Comparison of ENCODE assay signal across 12 cellular contexts in the genomic region with DNA sequence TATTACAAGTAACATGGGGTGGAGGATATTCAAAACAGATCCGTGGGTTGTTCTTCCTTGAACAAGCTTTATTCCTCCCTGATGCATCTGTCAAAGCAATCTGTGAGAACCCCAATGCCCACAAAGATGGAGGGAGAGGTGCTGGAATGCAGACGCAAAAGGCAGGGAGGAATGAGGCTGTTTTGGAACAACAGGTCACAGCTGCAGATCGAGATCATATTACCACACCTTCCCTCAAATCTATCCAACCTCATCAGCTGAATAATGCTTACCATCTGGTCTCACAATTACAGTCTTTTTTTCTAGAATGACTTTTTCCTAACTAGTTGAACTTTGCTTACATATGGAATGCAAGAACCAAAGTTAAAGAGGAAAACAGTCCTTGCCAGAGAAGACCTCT.
DNase-seq lines count a peak whose midpoint lies in the region; ATAC-seq and TF ChIP-seq lines count a peak whose summit lies in the region.
"Had no signal": no experiment of that assay in that cellular context is flagged by ENCODE, and none has a peak within 500 bp of the region (broad histone marks: within the 10 kb centered on the region; RNA-seq: fewer than 3 reads in every experiment).

No MANE protein-coding gene starts in this region.

- H3K4me3 Mint-ChIP-seq in nephron progenitor cell = no peak overlapping the region
- H3K4me3 Mint-ChIP-seq in activated T-cell treated with anti-CD3 and anti-CD28 coated beads, Interleukin-2, amount 50 U/mL, for 72 hours = no peak overlapping the region

- H3K14ac ChIP-seq in IMR-90 (replicated peaks; ENCODE audit: low read depth, low read length) = peak overlapping the region; percentile 71
- no peak overlapping the region for H3K14ac ChIP-seq in neuronal stem cell (ENCODE audit: low read length)

- H3K18ac ChIP-seq in IMR-90 (ENCODE audit: low read depth, low read length) = peak overlapping the region; percentile 62
- H3K18ac ChIP-seq in neuronal stem cell (ENCODE audit: low read length) = no peak overlapping the region

- H3K36me3 Mint-ChIP-seq in nephron progenitor cell (ENCODE audit: low read depth) = peaks cover 11% of the 10 kb centered on the region
- no peaks in the 10 kb centered on the region for H3K36me3 Mint-ChIP-seq in activated T-cell treated with anti-CD3 and anti-CD28 coated beads, Interleukin-2, amount 50 U/mL, for 72 hours (ENCODE audit: insufficient read depth in 2 of 2)

- H3K27ac Mint-ChIP-seq in nephron progenitor cell = peak overlapping the region; percentile 11
- no peak overlapping the region for H3K27ac Mint-ChIP-seq in activated T-cell treated with anti-CD3 and anti-CD28 coated beads, Interleukin-2, amount 50 U/mL, for 72 hours

- peak overlapping the region; percentile 15; the same call in 1 of the 2 replicates for H2AK5ac ChIP-seq in IMR-90 (ENCODE audit: low read depth, low read length)
- no peak overlapping the region for H2AK5ac ChIP-seq in neuronal stem cell (ENCODE audit: low read depth, low read length)

- H4K5ac ChIP-seq in IMR-90 (ENCODE audit: low read depth, low read length) = no peak overlapping the region

- H4K8ac ChIP-seq in IMR-90 (ENCODE audit: low read depth in 2 of 2, low read length in 2 of 2) = peak overlapping the region; percentile 50 to 77; a peak in 2 of 4 replicates
- no peak overlapping the region for H4K8ac ChIP-seq in neuronal stem cell (ENCODE audit: low read depth, low read length)

- H2BK20ac ChIP-seq in IMR-90 (ENCODE audit: low read depth, low read length) = peak overlapping the region; percentile 75; the same call in 1 of the 2 replicates

- POLR2A ChIA-PET in IMR-90 (lab: Charles Lee; ENCODE audit: unreplicated experiment) = no interaction called here

- peaks cover 9% of the 10 kb centered on the region for H3K9me3 Mint-ChIP-seq in nephron progenitor cell
- H3K9me3 Mint-ChIP-seq in activated T-cell treated with anti-CD3 and anti-CD28 coated beads, Interleukin-2, amount 50 U/mL, for 72 hours = peaks cover 4 to 5% of the 10 kb centered on the region in 2 donors

- H3K9me3 ChIP-seq in IMR-90 (ENCODE audit: control insufficient read depth, insufficient read depth, low read length) (no peaks in the 10 kb centered on the region; the same call in 1 of the 2 replicates), neuronal stem cell (replicated peaks in 1 of 2; ENCODE audit: control insufficient read depth in 2 of 2, insufficient read depth in 1 of 2, low read depth in 1 of 2, low read length in 2 of 2) (peaks cover 2 to 5% of the 10 kb centered on the region in 2 donors)
- H3K9me3 ChIP-seq: Caco-2 had no signal

- BruUV-seq in IMR-90 (replicated peaks; lab: Mats Ljungman, UMichigan) = no TSS peak

- 0 out of 2 replicates have a peak overlapping the region, but pooled peaks have one; percentile 82 for H3K23ac ChIP-seq in IMR-90 (ENCODE audit: low read depth, low read length)
- H3K23ac ChIP-seq in neuronal stem cell (ENCODE audit: low read depth, low read length, poor library complexity) = no peak overlapping the region

- H2BK15ac ChIP-seq in IMR-90 (ENCODE audit: low read depth, low read length) (0 out of 3 replicates have a peak overlapping the region, but pooled peaks have one; percentile 10), neuronal stem cell (ENCODE audit: low read length) (no peak overlapping the region)

- WGBS in IMR-90 (ENCODE audit: extremely low coverage in 2 of 2, insufficient read length in 1 of 2), 2 experiments = no CpG with 5 or more reads among the region's 3 CpGs
- WGBS in neuronal stem cell (ENCODE audit: extremely low coverage in 2 of 2, insufficient read length in 2 of 2, insufficient replicate concordance in 1 of 2), 2 donors = no CpG with 5 or more reads among the region's 3 CpGs

- peaks cover 20% of the 10 kb centered on the region for H3K4me1 ChIP-seq in IMR-90 (ENCODE audit: control insufficient read depth, insufficient read depth, low read length)
- H3K4me1 ChIP-seq in neuronal stem cell (ENCODE audit: control insufficient read depth in 2 of 2, insufficient read depth in 1 of 2, low read depth in 1 of 2, low read length in 2 of 2) = peaks cover 4 to 25% of the 10 kb centered on the region in 2 donors
- H3K4me1 ChIP-seq: Caco-2 had no signal

- H3K27me3 Mint-ChIP-seq in nephron progenitor cell (ENCODE audit: low read depth, poor library complexity) = no peaks in the 10 kb centered on the region
- H3K27me3 Mint-ChIP-seq in activated T-cell treated with anti-CD3 and anti-CD28 coated beads, Interleukin-2, amount 50 U/mL, for 72 hours (ENCODE audit: low read depth) = no peaks in the 10 kb centered on the region

- no peaks in the 10 kb centered on the region for H3K27me3 ChIP-seq in IMR-90 (ENCODE audit: control insufficient read depth, insufficient read depth, low read length)
- H3K27me3 ChIP-seq in neuronal stem cell (ENCODE audit: control insufficient read depth in 3 of 3, insufficient read depth in 3 of 3, low read depth in 1 of 3, low read length in 3 of 3) = no peaks in the 10 kb centered on the region

- peaks cover 34% of the 10 kb centered on the region for H3K4me1 Mint-ChIP-seq in nephron progenitor cell
- no peaks in the 10 kb centered on the region for H3K4me1 Mint-ChIP-seq in activated T-cell treated with anti-CD3 and anti-CD28 coated beads, Interleukin-2, amount 50 U/mL, for 72 hours (ENCODE audit: low read depth)

- H3K4me3 ChIP-seq in IMR-90 (ENCODE audit: insufficient read depth, low read depth, low read length) = no peak overlapping the region
- no peak overlapping the region for H3K4me3 ChIP-seq in neuronal stem cell (ENCODE audit: low read length in 2 of 2)

- intact Hi-C loops in IMR-90 (cut with micrococcal nuclease) = loop anchor here (10.0 kb wide), 1 partner anchor 155 kb away; a partner anchor contains a TSS

- H3K9ac ChIP-seq in IMR-90 (ENCODE audit: low read depth, low read length) = peak overlapping the region; percentile 13; the same call in 1 of the 2 replicates
- no peak overlapping the region for H3K9ac ChIP-seq in neuronal stem cell (ENCODE audit: low read depth, low read length, poor library complexity)

- CTCF ChIA-PET in IMR-90 (lab: Yijun Ruan, JAX) = interaction anchor here (0.6 kb wide), 1 partner anchor 34 kb away, joined by 3 read pairs; no protein-coding TSS in a partner anchor

- TF ChIP-seq RAD21 in IMR-90 (IDR thresholded peaks at IDR 0.05; ENCODE audit: low read length) = no peak

- peak overlapping the region; percentile 36; the same call in 1 of the 2 replicates for H2BK120ac ChIP-seq in IMR-90 (ENCODE audit: low read depth, low read length)
- no peak overlapping the region for H2BK120ac ChIP-seq in neuronal stem cell (ENCODE audit: low read depth, low read length)

- TF ChIP-seq POLR2A in IMR-90 (IDR thresholded peaks at IDR 0.05; ENCODE audit: low read depth, low read length) = no peak

- dilution Hi-C loops in IMR-90 (cut with HindIII; ENCODE audit: low sequenced_read_pairs, unreplicated experiment) = no loop called here

- no peak overlapping the region for H2AFZ ChIP-seq in IMR-90 (replicated peaks; ENCODE audit: low read length, poor library complexity)
- no peak overlapping the region for H2AFZ ChIP-seq in neuronal stem cell (ENCODE audit: low read length)

- H2BK12ac ChIP-seq in neuronal stem cell (ENCODE audit: low read length) = no peak overlapping the region

- H3K27ac ChIP-seq in IMR-90 (ENCODE audit: insufficient read depth, low read length) (peak overlapping the region; percentile 86; the same call in 1 of the 2 replicates), neuronal stem cell (replicated peaks; ENCODE audit: low read length) (no peak overlapping the region)

- H3K4ac ChIP-seq in IMR-90 (ENCODE audit: low read depth, low read length) (peak overlapping the region; percentile 68; the same call in 1 of the 2 replicates), neuronal stem cell (ENCODE audit: low read length) (no peak overlapping the region)

- in situ Hi-C loops in IMR-90 (cut with MboI; ENCODE audit: low sequenced_read_pairs) = no loop called here

- H3K4me2 ChIP-seq in IMR-90 (ENCODE audit: low read depth, low read length) (no peak overlapping the region; the same call in 1 of the 2 replicates), neuronal stem cell (ENCODE audit: insufficient read depth, low read length, poor library complexity, severe bottlenecking) (no peak overlapping the region)

- ATAC-seq in IMR-90 (ENCODE audit: low read depth) = peak; percentile 50
- ATAC-seq in activated T-cell treated with anti-CD3 and anti-CD28 coated beads, Interleukin-2, amount 50 U/mL, for 72 hours (replicated peaks in 1 of 2) = no peak

- H2BK5ac ChIP-seq in IMR-90 (ENCODE audit: low read depth, low read length, poor library complexity, severe bottlenecking) = peak overlapping the region; percentile 83
- no peak overlapping the region for H2BK5ac ChIP-seq in neuronal stem cell (ENCODE audit: low read length)

- H4K91ac ChIP-seq in IMR-90 (ENCODE audit: insufficient read depth, low read depth, low read length) = peak overlapping the region; percentile 29
- H4K91ac ChIP-seq in neuronal stem cell (ENCODE audit: low read depth, low read length, poor library complexity) = no peak overlapping the region

- peaks cover 21% of the 10 kb centered on the region for H3K9me1 ChIP-seq in IMR-90 (ENCODE audit: insufficient read depth, low read length)

- H4K20me1 ChIP-seq in IMR-90 (ENCODE audit: insufficient read depth, low read length) = peaks cover 9% of the 10 kb centered on the region; the same call in 1 of the 2 replicates

- H3K79me1 ChIP-seq in IMR-90 (ENCODE audit: low read depth in 1 of 2, low read length in 2 of 2) = peaks cover 46 to 70% of the 10 kb centered on the region in 2 experiments
- no peaks in the 10 kb centered on the region for H3K79me1 ChIP-seq in neuronal stem cell (ENCODE audit: low read depth, low read length)

- no peak overlapping the region for H2AK9ac ChIP-seq in IMR-90 (replicated peaks; ENCODE audit: low read depth, low read length, poor library complexity)

- H3K36me3 ChIP-seq in IMR-90 (ENCODE audit: control insufficient read depth, insufficient read depth, low read length) (peaks cover 8% of the 10 kb centered on the region), neuronal stem cell (replicated peaks in 1 of 2; ENCODE audit: control insufficient read depth in 2 of 2, insufficient read depth in 2 of 2, low read length in 2 of 2) (peaks cover 2 to 5% of the 10 kb centered on the region in 2 donors)

- DNase-seq in DMS 273 (lab: John Stamatoyannopoulos, UW; ENCODE audit: unreplicated experiment) (peak; percentile 89), IMR-90 (peak; percentile 91), dedifferentiated amniotic fluid mesenchymal stem cell (ENCODE audit: extremely low spot score) (peak; percentile 50), nephron progenitor cell (peak; percentile 5), NCI-H526 (lab: John Stamatoyannopoulos, UW) (no peak), neuronal stem cell (ENCODE audit: low spot score) (no peak), pons (ENCODE audit: low spot score) (no peak)
- no peak for DNase-seq in activated T-cell treated with anti-CD3 and anti-CD28 coated beads, Interleukin-2, amount 50 U/mL, for 72 hours
- DNase-seq: Caco-2, H7, NCI-H1092, NCI-H748 treated with DMSO at 0.1 percent for 48 hours had no signal

- TF ChIP-seq CTCF in IMR-90 (conservative IDR thresholded peaks at IDR 0.05; ENCODE audit: low read depth, low read length) = no peak
- no peak for TF ChIP-seq CTCF in nephron progenitor cell (IDR thresholded peaks at IDR 0.05)

- H3K56ac ChIP-seq in IMR-90 (ENCODE audit: extremely low read depth, insufficient read depth, low read length) = 0 out of 2 replicates have a peak overlapping the region, but pooled peaks have one; percentile 10

Comparison
In these comparisons a context has a peak if more than half of its experiments do, and no peak if none do; other contexts are left out.
1. DNase-seq: peak in DMS 273 (single experiment), IMR-90 (single experiment), dedifferentiated amniotic fluid mesenchymal stem cell (single experiment) and nephron progenitor cell (single experiment); none in NCI-H526 (0 of 2), neuronal stem cell (single experiment), activated T-cell treated with anti-CD3 and anti-CD28 coated beads, Interleukin-2, amount 50 U/mL, for 72 hours (0 of 2) and pons (single experiment).